In genomic region chr6:3789018-3789895, GRCh38 we compare ENCODE assay signal across 1 cellular context.
TF ChIP-seq lines count a peak whose summit lies in the region.

No MANE protein-coding gene starts in this region.

TF ChIP-seq in HepG2, 621 proteins besides CTCF, POLR2A, EP300 and RAD21 (continued from another document and continues in another):
- TF ChIP-seq SOX13 (IDR thresholded peaks at IDR 0.05), result 0 out of 2 replicates have a peak, but pooled peaks have one; percentile 71
- TF ChIP-seq SOX13 (CRISPR knock-in tag; conservative IDR thresholded peaks at IDR 0.05 in 1 of 2, IDR thresholded peaks at IDR 0.05 in 1 of 2), result peak in 1 of 2 experiments; percentile 91; a peak in 3 of 4 replicates
- TF ChIP-seq NR2C2 (CRISPR knock-in tag; IDR thresholded peaks at IDR 0.05; ENCODE audit: borderline replicate concordance), result peak; percentile 66
- no peak for TF ChIP-seq ETS1 (CRISPR knock-in tag; IDR thresholded peaks at IDR 0.05)
- no peak for TF ChIP-seq NFE2 (CRISPR knock-in tag; IDR thresholded peaks at IDR 0.05)
- TF ChIP-seq ZNF546 (CRISPR knock-in tag; conservative IDR thresholded peaks at IDR 0.05), result peak; percentile 87
- peak; percentile 42 for TF ChIP-seq PHF5A (CRISPR knock-in tag; IDR thresholded peaks at IDR 0.05; ENCODE audit: low read depth, unreplicated experiment)
- peak; percentile 51 for TF ChIP-seq TBL1XR1 (IDR thresholded peaks at IDR 0.05; ENCODE audit: borderline replicate concordance, low read length, partially characterized antibody)
- TF ChIP-seq YEATS2 (CRISPR knock-in tag; IDR thresholded peaks at IDR 0.05; ENCODE audit: borderline replicate concordance), result peak; percentile 76; the same call in 1 of the 2 replicates
- peak; percentile 73; the same call in 1 of the 2 replicates for TF ChIP-seq BRF2 (CRISPR knock-in tag; IDR thresholded peaks at IDR 0.05)
- TF ChIP-seq ZNF430 (CRISPR knock-in tag; IDR thresholded peaks at IDR 0.05), result peak; percentile 55; the same call in 1 of the 2 replicates
- peak; percentile 96 for TF ChIP-seq NAIF1 (CRISPR knock-in tag; IDR thresholded peaks at IDR 0.05; ENCODE audit: borderline replicate concordance)
- peak; percentile 81 for TF ChIP-seq THAP11 (CRISPR knock-in tag; IDR thresholded peaks at IDR 0.05)
- no peak for TF ChIP-seq NFAT5 (CRISPR knock-in tag; IDR thresholded peaks at IDR 0.05)
- TF ChIP-seq FOXC1 (CRISPR knock-in tag; IDR thresholded peaks at IDR 0.05; ENCODE audit: borderline replicate concordance), result no peak
- no peak; the same call in 1 of the 2 replicates for TF ChIP-seq PHF20 (CRISPR knock-in tag; IDR thresholded peaks at IDR 0.05)
- peak; percentile 85 for TF ChIP-seq ZGPAT (CRISPR knock-in tag; IDR thresholded peaks at IDR 0.05)
- TF ChIP-seq RERE (CRISPR knock-in tag; IDR thresholded peaks at IDR 0.05; ENCODE audit: low read depth), result peak; percentile 50
- TF ChIP-seq ZNF674 (CRISPR knock-in tag; IDR thresholded peaks at IDR 0.05; ENCODE audit: low read depth), result no peak
- peak; percentile 95 for TF ChIP-seq FOXP1 (IDR thresholded peaks at IDR 0.05)
- TF ChIP-seq FOXP1 (CRISPR knock-in tag; IDR thresholded peaks at IDR 0.05), result peak; percentile 90
- TF ChIP-seq ZNF790 (CRISPR knock-in tag; IDR thresholded peaks at IDR 0.05; ENCODE audit: borderline replicate concordance), result no peak; the same call in 1 of the 2 replicates
- TF ChIP-seq SMYD3 (CRISPR knock-in tag; IDR thresholded peaks at IDR 0.05), result peak; percentile 94
- TF ChIP-seq TRIM24 (CRISPR knock-in tag; IDR thresholded peaks at IDR 0.05), result no peak; the same call in 1 of the 2 replicates
- peak; percentile 10; the same call in 1 of the 2 replicates for TF ChIP-seq ELF1 (CRISPR knock-in tag; IDR thresholded peaks at IDR 0.05)
- peak; percentile 95 for TF ChIP-seq IRF2 (CRISPR knock-in tag; IDR thresholded peaks at IDR 0.05)
- peak; percentile 60; the same call in 1 of the 2 replicates for TF ChIP-seq ZNF777 (CRISPR knock-in tag; IDR thresholded peaks at IDR 0.05)
- TF ChIP-seq KDM4B (CRISPR knock-in tag; IDR thresholded peaks at IDR 0.05), result 0 out of 2 replicates have a peak, but pooled peaks have one; percentile 14
- TF ChIP-seq RCOR2 (CRISPR knock-in tag; IDR thresholded peaks at IDR 0.05), result peak; percentile 87
- no peak for TF ChIP-seq ZNF570 (CRISPR knock-in tag; IDR thresholded peaks at IDR 0.05; ENCODE audit: borderline replicate concordance)
- peak; percentile 90; the same call in 1 of the 2 replicates for TF ChIP-seq ATF2 (CRISPR knock-in tag; IDR thresholded peaks at IDR 0.05)
- no peak for TF ChIP-seq TIGD3 (CRISPR knock-in tag; IDR thresholded peaks at IDR 0.05; ENCODE audit: borderline replicate concordance)
- TF ChIP-seq ZBTB25 (CRISPR knock-in tag; IDR thresholded peaks at IDR 0.05), result peak; percentile 58; the same call in 1 of the 2 replicates
- TF ChIP-seq ZNF264 (CRISPR knock-in tag; IDR thresholded peaks at IDR 0.05), result peak; percentile 85
- no peak for TF ChIP-seq MED13 (CRISPR knock-in tag; IDR thresholded peaks at IDR 0.05)
- no peak for TF ChIP-seq CEBPZ (IDR thresholded peaks at IDR 0.05; ENCODE audit: low read length)
- TF ChIP-seq HNRNPK (IDR thresholded peaks at IDR 0.05; ENCODE audit: low read depth, low read length, poor library complexity, severe bottlenecking), result no peak
